Comparison of ENCODE assay signal across 26 cellular contexts in the genomic region with DNA sequence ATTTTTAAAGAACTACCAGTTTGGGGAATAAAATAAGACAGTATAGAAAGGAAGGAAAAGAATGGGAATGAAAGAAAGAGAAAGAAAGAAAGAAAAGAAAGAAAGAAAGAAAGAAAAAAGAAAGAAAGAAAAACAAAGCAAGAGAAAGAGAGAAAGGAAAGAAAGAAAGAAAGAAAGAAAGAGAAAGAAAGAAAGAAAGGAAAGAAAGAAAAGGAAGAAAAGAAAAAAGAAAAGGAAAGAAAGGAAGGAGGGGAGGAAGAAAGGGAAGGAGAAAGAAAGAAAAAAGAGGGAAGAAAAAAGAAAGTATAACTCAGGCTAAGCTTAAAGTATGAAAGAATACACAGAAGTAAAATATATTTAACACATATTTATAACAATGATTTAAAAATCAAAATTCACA. TPM values are rescaled to one million over a fixed set of nuclear protein-coding genes. Genes with fewer than 3 reads are reported as not detected.
"Had no signal": no experiment of that assay in that cellular context is flagged by ENCODE, and none has a peak within 500 bp of the region (broad histone marks: within the 10 kb centered on the region; RNA-seq: fewer than 3 reads in every experiment).

No MANE protein-coding gene starts in this region.

- DNase-seq: dermis blood vessel endothelial cell; dorsolateral prefrontal cortex; effector CD4-positive, alpha-beta T cell; effector memory CD4-positive, alpha-beta T cell; erythroblast; esophagus squamous epithelium; foreskin fibroblast; foreskin melanocyte; gastrocnemius medialis; glutamatergic neuron; head of caudate nucleus; heart right ventricle; hippocampal formation; left cardiac atrium; left lung; left ventricle myocardium superior; lower lobe of right lung; mesenchymal stem cell; mucosa of descending colon; naive B cell had no signal

- H3K4me1 Mint-ChIP-seq: naive B cell had no signal

- H3K9me3 Mint-ChIP-seq: mesothelial cell of epicardium had no signal

- H3K27me3 ChIP-seq: dorsolateral prefrontal cortex, esophagus squamous epithelium, gastrocnemius medialis, heart right ventricle, left lung had no signal

- H3K9me3 ChIP-seq: esophagus squamous epithelium, gastrocnemius medialis, heart right ventricle, left lung, lower lobe of right lung had no signal

- H3K27ac Mint-ChIP-seq: mesothelial cell of epicardium, naive B cell had no signal

- H3K27ac ChIP-seq: coronary artery, dorsolateral prefrontal cortex, epithelial cell of prostate, esophagus squamous epithelium, gastrocnemius medialis, heart right ventricle, left lung, lower lobe of right lung had no signal

- ATAC-seq: esophagus mucosa, gastrocnemius medialis, heart right ventricle, left cardiac atrium, left lung, left ventricle myocardium superior, lower lobe of right lung, mucosa of descending colon had no signal

- H3K4me3 Mint-ChIP-seq: mesothelial cell of epicardium, naive B cell had no signal

- H3K36me3 Mint-ChIP-seq: mesothelial cell of epicardium, naive B cell had no signal

- H3K27me3 Mint-ChIP-seq: naive B cell had no signal

RNA-seq across cellular contexts. Expression of gene FGF10, which starts 51.0 kb away (rescaled TPM):
- total RNA-seq: dermis blood vessel endothelial cell, glomerular endothelial cell, lung microvascular endothelial cell had no signal
